22 cellular contexts compared by ENCODE assay signal in genomic region chr10:35592421-35592820, GRCh38. TPM values are rescaled to one million over a fixed set of nuclear protein-coding genes. Genes with fewer than 3 reads are reported as not detected.
DNase-seq lines count a peak whose midpoint lies in the region; ATAC-seq and TF ChIP-seq lines count a peak whose summit lies in the region.
"Had no signal": no experiment of that assay in that cellular context is flagged by ENCODE, and none has a peak within 500 bp of the region (broad histone marks: within the 10 kb centered on the region; RNA-seq: fewer than 3 reads in every experiment).

No MANE protein-coding gene starts in this region.

- DNase-seq in A673 (ENCODE audit: low spot score) (peak; percentile 28), NCI-H524 treated with DMSO at 0.1 percent for 48 hours (lab: John Stamatoyannopoulos, UW) (peak; percentile 43), PC-3 (peak; percentile 40), retinal pigment epithelial cell (ENCODE audit: low read depth) (peak; percentile 97), DMS153 (lab: John Stamatoyannopoulos, UW) (no peak)
- DNase-seq: ACHN; AML-193; BE2C; Calu3; CD4-positive, alpha-beta T cell; CD8-positive, alpha-beta memory T cell; DMS79; EL; GDM1; GOT3; HFFc6 had no signal

- CTCF ChIA-PET in A673 (lab: Charles Lee) (no interaction called here), PC-3 (lab: Charles Lee) (no interaction called here)

- ATAC-seq in PC-3 = no peak
- ATAC-seq in HG02840 (IDR thresholded peaks at IDR 0.05; ENCODE audit: low FRiP score, unreplicated experiment) = no peak
- ATAC-seq in GM21825 (IDR thresholded peaks at IDR 0.05; ENCODE audit: unreplicated experiment) = no peak
- ATAC-seq: GM12878 had no signal

- H4K20me1 ChIP-seq in PC-3 (ENCODE audit: low read length) = no peaks in the 10 kb centered on the region
- H4K20me1 ChIP-seq: BLaER1 treated with 17β-estradiol and CSF1 and Interleukin-3, amounts not matched to agents 10 nM and 100 nM had no signal

- intact Hi-C loops in A673 (cut with micrococcal nuclease; ENCODE audit: unreplicated experiment) (loop anchor here (10.0 kb wide), 1 partner anchor 328 kb away; no protein-coding TSS in a partner anchor), PC-3 (cut with micrococcal nuclease) (no loop called here)

- no peak overlapping the region for H2AFZ ChIP-seq in PC-3 (ENCODE audit: low read length)

- H3K9me3 ChIP-seq in A673 (ENCODE audit: low read depth, low read length, poor library complexity, severe bottlenecking) = no peaks in the 10 kb centered on the region
- H3K9me3 ChIP-seq in PC-3 (ENCODE audit: low read length) = no peaks in the 10 kb centered on the region
- H3K9me3 ChIP-seq: BE2C, HAP-1 had no signal

- no peaks in the 10 kb centered on the region for H3K9me2 ChIP-seq in PC-3 (replicated peaks; ENCODE audit: low read length)

- BruUV-seq in A673 (replicated peaks; lab: Mats Ljungman, UMichigan) (no TSS peak), PC-3 (replicated peaks; lab: Mats Ljungman, UMichigan) (no TSS peak)

- TF ChIP-seq CTCF in A673 (conservative IDR thresholded peaks at IDR 0.05; ENCODE audit: low read depth, low read length) (no peak), PC-3 (conservative IDR thresholded peaks at IDR 0.05; ENCODE audit: low read depth, low read length) (no peak), retinal pigment epithelial cell (conservative IDR thresholded peaks at IDR 0.05; ENCODE audit: low read depth, low read length) (no peak)

- H3K27me3 ChIP-seq in A673 (replicated peaks; ENCODE audit: insufficient read depth, low read depth, low read length, poor library complexity) (no peaks in the 10 kb centered on the region), PC-3 (ENCODE audit: low read length) (no peaks in the 10 kb centered on the region)
- H3K27me3 ChIP-seq: BE2C; BLaER1 treated with 17β-estradiol and CSF1 and Interleukin-3, amounts not matched to agents 10 nM and 100 nM had no signal

- H3F3A ChIP-seq in PC-3 (ENCODE audit: low read length, unreplicated experiment) = no peaks in the 10 kb centered on the region

- H3K79me2 ChIP-seq in PC-3 (ENCODE audit: low read length) = no peaks in the 10 kb centered on the region

- H3K27ac ChIP-seq in A673 (ENCODE audit: low read depth, low read length, poor library complexity, severe bottlenecking) = no peak overlapping the region
- H3K27ac ChIP-seq in PC-3 (ENCODE audit: low read length) = no peak overlapping the region
- H3K27ac ChIP-seq: 22Rv1; BLaER1 treated with 17β-estradiol and CSF1 and Interleukin-3, amounts not matched to agents 10 nM and 100 nM had no signal

- POLR2A ChIA-PET in A673 (lab: Charles Lee; ENCODE audit: low non-redundant PET) = no interaction called here
- POLR2A ChIA-PET in PC-3 (lab: Charles Lee; ENCODE audit: unreplicated experiment) = interaction anchor here (0.5 kb wide), 1 partner anchor 1056 kb away, joined by 3 read pairs; no protein-coding TSS in a partner anchor

- no peak overlapping the region for H3K9ac ChIP-seq in PC-3 (ENCODE audit: low read length)
- H3K9ac ChIP-seq: BLaER1 treated with 17β-estradiol and CSF1 and Interleukin-3, amounts not matched to agents 10 nM and 100 nM had no signal

- H3K36me3 ChIP-seq in A673 (ENCODE audit: insufficient read depth, low read length, poor library complexity, severe bottlenecking) (no peaks in the 10 kb centered on the region), PC-3 (ENCODE audit: low read depth, low read length) (no peaks in the 10 kb centered on the region)
- H3K36me3 ChIP-seq: BE2C; BLaER1 treated with 17β-estradiol and CSF1 and Interleukin-3, amounts not matched to agents 10 nM and 100 nM; HAP-1 had no signal

- H3K4me2 ChIP-seq in PC-3 (ENCODE audit: low read length) = no peak overlapping the region
- H3K4me2 ChIP-seq: BLaER1 treated with 17β-estradiol and CSF1 and Interleukin-3, amounts not matched to agents 10 nM and 100 nM had no signal

- H3K4me1 ChIP-seq in A673 (ENCODE audit: insufficient read depth, low read length, poor library complexity, severe bottlenecking) (peaks cover 9% of the 10 kb centered on the region), PC-3 (ENCODE audit: insufficient read depth, low read length) (no peaks in the 10 kb centered on the region)
- H3K4me1 ChIP-seq: BE2C; BLaER1 treated with 17β-estradiol and CSF1 and Interleukin-3, amounts not matched to agents 10 nM and 100 nM; HAP-1 had no signal

- no peak overlapping the region for H3K4me3 ChIP-seq in A673 (ENCODE audit: low read depth, low read length, poor library complexity, severe bottlenecking)
- no peak overlapping the region for H3K4me3 ChIP-seq in PC-3 (ENCODE audit: low read length)
- H3K4me3 ChIP-seq in retinal pigment epithelial cell (ENCODE audit: low read length) = no peak overlapping the region
- H3K4me3 ChIP-seq: BLaER1 treated with 17β-estradiol and CSF1 and Interleukin-3, amounts not matched to agents 10 nM and 100 nM; GM12878; HAP-1 had no signal

RNA-seq across cellular contexts. Expression of gene GJD4, which starts 12.7 kb away (rescaled TPM):
- total RNA-seq in A673 (2021) (not detected in 2 replicates), PC-3 (2014; rRNA removed) (0.33 and 0.58 TPM in 2 replicates)
- total RNA-seq: Calu3; CD4-positive, alpha-beta T cell; CD8-positive, alpha-beta memory T cell; GM12878; HFFc6 had no signal

RNA-seq across cellular contexts. Expression of gene FZD8, which starts 49.7 kb away (rescaled TPM):
- total RNA-seq in A673 (2021) (49.9 and 50.5 TPM in 2 replicates), PC-3 (2014; rRNA removed) (275 and 375 TPM in 2 replicates)
